13 cellular contexts compared by ENCODE assay signal in the genomic region with DNA sequence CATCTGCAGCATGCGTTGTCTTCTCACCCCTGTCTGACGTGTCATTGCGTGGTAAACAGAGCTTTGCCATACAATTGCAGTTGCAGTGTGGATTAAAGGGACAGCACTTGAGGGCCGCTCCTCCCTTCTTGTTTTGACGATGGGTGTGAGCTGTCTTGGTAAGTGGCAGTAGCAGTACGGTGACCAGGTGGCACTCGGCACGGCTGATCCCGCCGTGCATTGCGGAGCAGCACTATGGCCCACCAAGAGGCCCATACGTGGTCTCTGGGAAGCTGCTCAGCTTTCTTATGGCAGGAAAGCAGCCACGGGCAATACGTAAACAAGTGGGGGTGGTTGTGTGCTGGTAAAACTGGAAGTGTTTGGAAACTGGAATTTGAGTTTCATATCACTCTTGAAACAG.
"Had no signal": no experiment of that assay in that cellular context is flagged by ENCODE, and none has a peak within 500 bp of the region (broad histone marks: within the 10 kb centered on the region; RNA-seq: fewer than 3 reads in every experiment).

No MANE protein-coding gene starts in this region.

- ATAC-seq: activated CD8-positive, alpha-beta T cell treated with anti-CD3 and anti-CD28 coated beads for 36 hours; activated T-cell treated with anti-CD3 and anti-CD28 coated beads, Interleukin-2, amount 50 U/mL, for 4 hours; esophagus mucosa; naive thymus-derived CD8-positive, alpha-beta T cell had no signal

- H3K4me3 ChIP-seq: ascending aorta had no signal

- DNase-seq: activated CD8-positive, alpha-beta T cell treated with anti-CD3 and anti-CD28 coated beads for 36 hours; activated naive CD4-positive, alpha-beta T cell treated with anti-CD3 and anti-CD28 coated beads, Interleukin-2, amount 10 ng/mL, durations not matched to agents 7 days and 5 days; activated T-cell treated with anti-CD3 and anti-CD28 coated beads, Interleukin-2, amount 50 U/mL, for 4 hours; cortex of kidney; effector CD4-positive, alpha-beta T cell; naive thymus-derived CD8-positive, alpha-beta T cell; stimulated activated CD4-positive, alpha-beta T cell treated with anti-CD3 and anti-CD28 coated beads, Interleukin-1b, Interleukin-23, amount 100 ng/mL, for 48 hours; stimulated activated CD8-positive, alpha-beta memory T cell treated with anti-CD3 and anti-CD28 coated beads, Interleukin-4, amount 100 ng/mL, for 48 hours; stimulated activated naive CD4-positive, alpha-beta T cell; WERI-Rb-1 had no signal

- H3K9me3 Mint-ChIP-seq: activated CD8-positive, alpha-beta T cell treated with anti-CD3 and anti-CD28 coated beads for 36 hours; activated naive CD4-positive, alpha-beta T cell treated with anti-CD3 and anti-CD28 coated beads, Interleukin-2, amount 10 ng/mL, durations not matched to agents 7 days and 5 days; activated T-cell treated with anti-CD3 and anti-CD28 coated beads, Interleukin-2, amount 50 U/mL, for 4 hours; naive thymus-derived CD8-positive, alpha-beta T cell; T-helper 1 cell treated with Interleukin-12 subunit alpha and Interleukin-12 subunit beta and Interleukin-4 antibody, amounts not matched to agents 30 μg/mL and 1 μg/mL, for 36 hours had no signal

- H3K9me3 ChIP-seq: ascending aorta had no signal

- H3K27me3 Mint-ChIP-seq: activated CD8-positive, alpha-beta T cell treated with anti-CD3 and anti-CD28 coated beads for 36 hours; activated naive CD4-positive, alpha-beta T cell treated with anti-CD3 and anti-CD28 coated beads, Interleukin-2, amount 10 ng/mL, durations not matched to agents 7 days and 5 days; naive thymus-derived CD8-positive, alpha-beta T cell had no signal

- H3K27me3 ChIP-seq: ascending aorta had no signal

- H3K27ac Mint-ChIP-seq: activated CD8-positive, alpha-beta T cell treated with anti-CD3 and anti-CD28 coated beads for 36 hours; activated naive CD4-positive, alpha-beta T cell treated with anti-CD3 and anti-CD28 coated beads, Interleukin-2, amount 10 ng/mL, durations not matched to agents 7 days and 5 days; T-helper 1 cell treated with Interleukin-12 subunit alpha and Interleukin-12 subunit beta and Interleukin-4 antibody, amounts not matched to agents 30 μg/mL and 1 μg/mL, for 36 hours had no signal

- H3K4me1 ChIP-seq: ascending aorta had no signal

- H3K27ac ChIP-seq: ascending aorta, WERI-Rb-1 had no signal

- H3K4me3 Mint-ChIP-seq: activated CD8-positive, alpha-beta T cell treated with anti-CD3 and anti-CD28 coated beads for 36 hours; activated naive CD4-positive, alpha-beta T cell treated with anti-CD3 and anti-CD28 coated beads, Interleukin-2, amount 10 ng/mL, durations not matched to agents 7 days and 5 days; activated T-cell treated with anti-CD3 and anti-CD28 coated beads, Interleukin-2, amount 50 U/mL, for 4 hours; naive thymus-derived CD8-positive, alpha-beta T cell; T-helper 1 cell treated with Interleukin-12 subunit alpha and Interleukin-12 subunit beta and Interleukin-4 antibody, amounts not matched to agents 30 μg/mL and 1 μg/mL, for 36 hours had no signal
